In the genomic region with DNA sequence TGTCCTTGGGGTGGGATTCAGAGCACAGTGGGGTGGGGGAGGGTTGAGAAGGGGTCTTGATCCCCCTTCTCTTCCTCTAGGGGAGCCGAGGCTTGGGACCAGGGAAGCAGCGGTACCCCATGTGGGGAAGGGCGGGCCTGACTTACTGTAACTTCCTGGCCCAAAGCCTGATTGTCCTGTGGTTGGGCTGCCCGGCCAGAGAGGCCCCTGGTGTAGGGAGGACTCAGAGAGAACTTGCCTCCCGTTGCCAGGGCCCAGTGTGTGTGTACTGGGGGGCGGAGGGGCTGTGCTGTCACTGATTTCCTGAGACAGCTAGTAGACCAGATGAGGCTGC, we compare ENCODE assay signal across 8 cellular contexts. TPM values are rescaled to one million over a fixed set of nuclear protein-coding genes. Genes with fewer than 3 reads are reported as not detected.
DNase-seq lines count a peak whose midpoint lies in the region; ATAC-seq and TF ChIP-seq lines count a peak whose summit lies in the region.

No MANE protein-coding gene starts in this region.

- H3K36me3 ChIP-seq in GM23338 (ENCODE audit: insufficient read depth) (no peaks in the 10 kb centered on the region), SJSA1 (no peaks in the 10 kb centered on the region), muscle layer of duodenum (ENCODE audit: control insufficient read depth in 1 of 2, insufficient read depth in 2 of 2, low read length in 2 of 2) (peaks cover 0 to 7% of the 10 kb centered on the region in 2 donors)
- no peaks in the 10 kb centered on the region for H3K36me3 ChIP-seq in effector memory CD4-positive, alpha-beta T cell (ENCODE audit: control insufficient read depth, insufficient read depth, low read length)

- peaks cover 22% of the 10 kb centered on the region for H3K27me3 ChIP-seq in GM23338 (ENCODE audit: insufficient read depth)
- no peaks in the 10 kb centered on the region for H3K27me3 ChIP-seq in SJSA1 (replicated peaks)
- H3K27me3 ChIP-seq in effector memory CD4-positive, alpha-beta T cell (replicated peaks; ENCODE audit: control insufficient read depth, insufficient read depth, low read length, poor library complexity, severe bottlenecking), result no peaks in the 10 kb centered on the region
- H3K27me3 ChIP-seq in muscle layer of duodenum (ENCODE audit: low read depth, low read length), result no peaks in the 10 kb centered on the region

- peak; percentile 64 for ATAC-seq in GM23338
- ATAC-seq in HG02610 (IDR thresholded peaks at IDR 0.05; ENCODE audit: unreplicated experiment), result no peak

- peak overlapping the region; percentile 69 for H2AFZ ChIP-seq in GM23338

- H3K4me3 ChIP-seq in GM23338 (peak overlapping the region; percentile 61; the same call in 1 of the 2 replicates), SJSA1 (no peak overlapping the region), muscle layer of duodenum (ENCODE audit: low read depth in 1 of 2, low read length in 2 of 2) (peak overlapping the region in 1 of 2 donors; percentile 52)
- peak overlapping the region; percentile 19 for H3K4me3 ChIP-seq in effector memory CD4-positive, alpha-beta T cell (ENCODE audit: insufficient read depth, low read depth, low read length, poor library complexity, severe bottlenecking)

- no peak overlapping the region for H3K27ac Mint-ChIP-seq in GM23338

- H3K4me1 ChIP-seq in GM23338 (ENCODE audit: insufficient read depth) (peaks cover 18% of the 10 kb centered on the region), SJSA1 (replicated peaks) (peaks cover 38% of the 10 kb centered on the region), muscle layer of duodenum (ENCODE audit: control insufficient read depth in 1 of 2, insufficient read depth in 2 of 2, low read length in 2 of 2) (peaks cover 20 to 23% of the 10 kb centered on the region in 2 donors)
- peaks cover 80% of the 10 kb centered on the region for H3K4me1 ChIP-seq in effector memory CD4-positive, alpha-beta T cell (ENCODE audit: control insufficient read depth, insufficient read depth, low read length, poor library complexity, severe bottlenecking)

- peaks cover 27% of the 10 kb centered on the region for H3K4me1 Mint-ChIP-seq in GM23338

- H3K9me2 ChIP-seq in GM23338 (ENCODE audit: insufficient read depth), result no peaks in the 10 kb centered on the region

- no peaks in the 10 kb centered on the region for H3K79me2 ChIP-seq in GM23338 (replicated peaks; ENCODE audit: insufficient read depth)

- H4K20me1 ChIP-seq in GM23338 (replicated peaks; ENCODE audit: insufficient read depth), result no peaks in the 10 kb centered on the region

- H3K4me2 ChIP-seq in GM23338, result peak overlapping the region; percentile 85

- no peaks in the 10 kb centered on the region for H3K9me3 ChIP-seq in SJSA1 (replicated peaks)
- no peaks in the 10 kb centered on the region for H3K9me3 ChIP-seq in effector memory CD4-positive, alpha-beta T cell (ENCODE audit: control insufficient read depth, low read length)
- no peaks in the 10 kb centered on the region for H3K9me3 ChIP-seq in muscle layer of duodenum (ENCODE audit: control insufficient read depth in 1 of 2, low read length in 2 of 2)

- 0 out of 2 replicates have a peak, but pooled peaks cover 13% of the 10 kb centered on the region for H3F3A ChIP-seq in GM23338 (replicated peaks; ENCODE audit: low read depth)

- no peak overlapping the region for H3K27ac ChIP-seq in GM23338 (ENCODE audit: low read depth)
- H3K27ac ChIP-seq in SJSA1, result peak overlapping the region; percentile 88
- H3K27ac ChIP-seq in effector memory CD4-positive, alpha-beta T cell (ENCODE audit: insufficient read depth, low read length, poor library complexity, severe bottlenecking), result peak overlapping the region; percentile 74
- H3K27ac ChIP-seq in muscle layer of duodenum (ENCODE audit: low read length), result peak overlapping the region; percentile 92

- no peaks in the 10 kb centered on the region for H3K36me3 Mint-ChIP-seq in GM23338 (ENCODE audit: low read depth)

- no peaks in the 10 kb centered on the region for H3K9me3 Mint-ChIP-seq in GM23338

- no peak for TF ChIP-seq CTCF in GM23338 (conservative IDR thresholded peaks at IDR 0.05; ENCODE audit: low read depth in 2 of 2)

- H3K4me3 Mint-ChIP-seq in GM23338, result no peak overlapping the region

- DNase-seq in GM23338 (ENCODE audit: low spot score) (peak; percentile 72), SJSA1 (ENCODE audit: low read depth in 1 of 2, low spot score in 2 of 2) (peak; percentile 87 to 92), NCI-H748 treated with DMSO at 0.1 percent for 48 hours (lab: John Stamatoyannopoulos, UW) (no peak), NAMALWA (ENCODE audit: low spot score) (no peak)
- no peak for DNase-seq in effector memory CD4-positive, alpha-beta T cell
- DNase-seq in effector CD8-positive, alpha-beta T cell (lab: John Stamatoyannopoulos, UW), result no peak

- peaks cover 27% of the 10 kb centered on the region for H3K27me3 Mint-ChIP-seq in GM23338 (ENCODE audit: insufficient read depth, low read depth, poor library complexity)

TF ChIP-seq in GM23338, 12 proteins besides CTCF, POLR2A, EP300 and RAD21 (continues in another document):
- no peak for TF ChIP-seq ZNF462 (CRISPR knock-in tag; IDR thresholded peaks at IDR 0.05)
- TF ChIP-seq, protein P1, sequence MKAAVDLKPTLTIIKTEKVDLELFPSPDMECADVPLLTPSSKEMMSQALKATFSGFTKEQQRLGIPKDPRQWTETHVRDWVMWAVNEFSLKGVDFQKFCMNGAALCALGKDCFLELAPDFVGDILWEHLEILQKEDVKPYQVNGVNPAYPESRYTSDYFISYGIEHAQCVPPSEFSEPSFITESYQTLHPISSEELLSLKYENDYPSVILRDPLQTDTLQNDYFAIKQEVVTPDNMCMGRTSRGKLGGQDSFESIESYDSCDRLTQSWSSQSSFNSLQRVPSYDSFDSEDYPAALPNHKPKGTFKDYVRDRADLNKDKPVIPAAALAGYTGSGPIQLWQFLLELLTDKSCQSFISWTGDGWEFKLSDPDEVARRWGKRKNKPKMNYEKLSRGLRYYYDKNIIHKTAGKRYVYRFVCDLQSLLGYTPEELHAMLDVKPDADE (IDR thresholded peaks at IDR 0.05), result no peak

RNA-seq across cellular contexts. Expression of gene SOCS3, which starts 16.8 kb away (rescaled TPM):
- 25.1 and 32.9 TPM in 2 replicates for total RNA-seq in GM23338 (2014; rRNA removed; shearing (Covaris generic))
- 13.2 TPM in 2 replicates for polyA plus RNA-seq in GM23338 (2016; fragmentation: Nextera tagmentation; extraction: Ambion mirVana)
- total RNA-seq in SJSA1 (2014; rRNA removed; shearing (Covaris generic)), result 44.7 and 71.9 TPM in 2 replicates

RNA-seq across cellular contexts. Expression of gene PGS1, which starts 35.4 kb away (rescaled TPM):
- total RNA-seq in GM23338 (2014; rRNA removed; shearing (Covaris generic)), result 65.8 and 67.1 TPM in 2 replicates
- polyA plus RNA-seq in GM23338 (2016; fragmentation: Nextera tagmentation; extraction: Ambion mirVana), result 42.5 and 43.9 TPM in 2 replicates
- total RNA-seq in SJSA1 (2014; rRNA removed; shearing (Covaris generic)), result 43.6 and 64.1 TPM in 2 replicates

Comparison
In these comparisons a context has a peak if more than half of its experiments do, and no peak if none do; other contexts are left out.
1. DNase-seq: peak in GM23338 (single experiment) and SJSA1 (2 of 2); none in effector memory CD4-positive, alpha-beta T cell (0 of 3), NCI-H748 treated with DMSO at 0.1 percent for 48 hours (single experiment), effector CD8-positive, alpha-beta T cell (single experiment) and NAMALWA (single experiment).